Comparison of ENCODE assay signal across 14 cellular contexts in genomic region chr7:106848851-106849442, GRCh38. TPM values are rescaled to one million over a fixed set of nuclear protein-coding genes. Genes with fewer than 3 reads are reported as not detected.
DNase-seq lines count a peak whose midpoint lies in the region; ATAC-seq and TF ChIP-seq lines count a peak whose summit lies in the region.
"Had no signal": no experiment of that assay in that cellular context is flagged by ENCODE, and none has a peak within 500 bp of the region (broad histone marks: within the 10 kb centered on the region; RNA-seq: fewer than 3 reads in every experiment).

No MANE protein-coding gene starts in this region.

- WGBS in mesenchymal stem cell: 0% methylated on average over 1 of the region's 1 CpG
- WGBS in psoas muscle, 3 donors: 41 to 91% (median 88%) methylated on average over 1 of the region's 1 CpG

- no peak overlapping the region for H3K27ac Mint-ChIP-seq in activated CD4-positive, alpha-beta T cell treated with anti-CD3 and anti-CD28 coated beads, Interleukin-2, amount 10 ng/mL, durations not matched to agents 7 days and 5 days
- H3K27ac Mint-ChIP-seq: activated CD4-positive, alpha-beta memory T cell treated with anti-CD3 and anti-CD28 coated beads, Interleukin-2, amount 10 ng/mL, durations not matched to agents 7 days and 5 days; CD4-positive, CD25-positive, alpha-beta regulatory T cell; immature natural killer cell had no signal

- H2BK120ac ChIP-seq in mesenchymal stem cell (ENCODE audit: low read depth, low read length): no peak overlapping the region

- H3K4ac ChIP-seq in mesenchymal stem cell (ENCODE audit: low read depth in 1 of 2, low read length in 2 of 2): no peak overlapping the region

- H4K91ac ChIP-seq in mesenchymal stem cell (ENCODE audit: low read length): no peak overlapping the region

- CTCF ChIA-PET in activated CD4-positive, alpha-beta T cell treated with anti-CD3 and anti-CD28 coated beads, Interleukin-2, amount 10 ng/mL, durations not matched to agents 7 days and 5 days (lab: Charles Lee): no interaction called here

- no peak overlapping the region for H2BK15ac ChIP-seq in mesenchymal stem cell (ENCODE audit: low read depth, poor library complexity, severe bottlenecking)

- H3K4me1 ChIP-seq in mesenchymal stem cell (ENCODE audit: control insufficient read depth, insufficient read depth, low read depth, low read length) (peaks cover 1% of the 10 kb centered on the region), psoas muscle (no peaks in the 10 kb centered on the region)

- no peaks in the 10 kb centered on the region for H3K9me3 ChIP-seq in mesenchymal stem cell (ENCODE audit: control insufficient read depth, low read length)
- H3K9me3 ChIP-seq in psoas muscle: no peaks in the 10 kb centered on the region

- no peak overlapping the region for H2BK5ac ChIP-seq in mesenchymal stem cell (ENCODE audit: low read depth, low read length, poor library complexity, severe bottlenecking)

- H2AK5ac ChIP-seq in mesenchymal stem cell (ENCODE audit: low read length, severe bottlenecking): peak overlapping the region; percentile 61

- H2AFZ ChIP-seq in mesenchymal stem cell (ENCODE audit: low read depth, low read length): no peak overlapping the region

- H3K27me3 Mint-ChIP-seq in activated CD4-positive, alpha-beta T cell treated with anti-CD3 and anti-CD28 coated beads, Interleukin-2, amount 10 ng/mL, durations not matched to agents 7 days and 5 days: peaks cover 3% of the 10 kb centered on the region

- H3K36me3 ChIP-seq in brain microvascular endothelial cell (replicated peaks) (no peaks in the 10 kb centered on the region), mesenchymal stem cell (ENCODE audit: control insufficient read depth in 1 of 2, insufficient read depth in 2 of 2, low read depth in 1 of 2, low read length in 2 of 2) (no peaks in the 10 kb centered on the region), psoas muscle (ENCODE audit: insufficient read depth in 1 of 2, low read depth in 1 of 2) (no peaks in the 10 kb centered on the region)

- H3K27ac ChIP-seq in brain microvascular endothelial cell (no peak overlapping the region), mesenchymal stem cell (ENCODE audit: low read length, poor library complexity, severe bottlenecking) (peak overlapping the region; percentile 77), psoas muscle (no peak overlapping the region)

- H3K9me3 Mint-ChIP-seq in activated CD4-positive, alpha-beta T cell treated with anti-CD3 and anti-CD28 coated beads, Interleukin-2, amount 10 ng/mL, durations not matched to agents 7 days and 5 days: peaks cover 7% of the 10 kb centered on the region
- H3K9me3 Mint-ChIP-seq: immature natural killer cell had no signal

- H3K4me3 ChIP-seq in brain microvascular endothelial cell (ENCODE audit: low read depth, low read length): no peak overlapping the region
- H3K4me3 ChIP-seq in mesenchymal stem cell (ENCODE audit: insufficient read depth in 1 of 2, low read depth in 1 of 2, low read length in 2 of 2): no peak overlapping the region
- no peak overlapping the region for H3K4me3 ChIP-seq in psoas muscle

- no peaks in the 10 kb centered on the region for H3K27me3 ChIP-seq in brain microvascular endothelial cell (replicated peaks)
- H3K27me3 ChIP-seq in mesenchymal stem cell (ENCODE audit: control insufficient read depth in 1 of 2, insufficient read depth in 1 of 2, low read length in 2 of 2): peaks cover 0 to 4% of the 10 kb centered on the region in 2 experiments
- H3K27me3 ChIP-seq in psoas muscle (ENCODE audit: insufficient read depth in 3 of 3, low read length in 2 of 3): no peaks in the 10 kb centered on the region

- peak; percentile 79 for DNase-seq in AG20443 (ENCODE audit: low spot score)
- peak; percentile 76 for DNase-seq in HT1080 (ENCODE audit: low read depth)
- DNase-seq in brain microvascular endothelial cell: peak; percentile 69
- peak; percentile 78 for DNase-seq in mesenchymal stem cell
- DNase-seq in activated gamma-delta T cell (lab: John Stamatoyannopoulos, UW): no peak
- DNase-seq in psoas muscle: no peak
- DNase-seq in activated CD4-positive, alpha-beta T cell treated with anti-CD3 and anti-CD28 coated beads, Interleukin-2, amount 10 ng/mL, durations not matched to agents 7 days and 5 days: no peak
- no peak for DNase-seq in ureter (ENCODE audit: low spot score)
- DNase-seq: activated CD4-positive, alpha-beta memory T cell treated with anti-CD3 and anti-CD28 coated beads, Interleukin-2, amount 10 ng/mL, durations not matched to agents 7 days and 5 days; CD4-positive, CD25-positive, alpha-beta regulatory T cell; immature natural killer cell; stimulated activated CD4-positive, alpha-beta T cell treated with anti-CD3 and anti-CD28 coated beads, Interleukin-4, amount 100 ng/mL, for 24 hours; stimulated activated naive CD4-positive, alpha-beta T cell; T-helper 2 cell had no signal

- intact Hi-C loops in psoas muscle (cut with DNase I): no loop called here

- peak overlapping the region; percentile 34 for H3K4me2 ChIP-seq in mesenchymal stem cell (ENCODE audit: low read length, poor library complexity, severe bottlenecking)

- H3K79me1 ChIP-seq in mesenchymal stem cell (replicated peaks; ENCODE audit: low read length, poor library complexity, severe bottlenecking): no peaks in the 10 kb centered on the region

- H3K18ac ChIP-seq in mesenchymal stem cell (ENCODE audit: low read depth in 1 of 2, low read length in 2 of 2): no peak overlapping the region

- H3K14ac ChIP-seq in mesenchymal stem cell (ENCODE audit: low read length in 2 of 2): no peak overlapping the region

- peak overlapping the region; percentile 2 for H3K9ac ChIP-seq in mesenchymal stem cell (ENCODE audit: low read length)

- H2BK12ac ChIP-seq in mesenchymal stem cell (ENCODE audit: low read length in 2 of 2): no peak overlapping the region

- H3K36me3 Mint-ChIP-seq in activated CD4-positive, alpha-beta T cell treated with anti-CD3 and anti-CD28 coated beads, Interleukin-2, amount 10 ng/mL, durations not matched to agents 7 days and 5 days (ENCODE audit: low read depth): no peaks in the 10 kb centered on the region

- H3K4me3 Mint-ChIP-seq in activated CD4-positive, alpha-beta T cell treated with anti-CD3 and anti-CD28 coated beads, Interleukin-2, amount 10 ng/mL, durations not matched to agents 7 days and 5 days: no peak overlapping the region
- H3K4me3 Mint-ChIP-seq: activated CD4-positive, alpha-beta memory T cell treated with anti-CD3 and anti-CD28 coated beads, Interleukin-2, amount 10 ng/mL, durations not matched to agents 7 days and 5 days; CD4-positive, CD25-positive, alpha-beta regulatory T cell; immature natural killer cell had no signal

- H3K23ac ChIP-seq in mesenchymal stem cell (ENCODE audit: low read length in 2 of 2): no peak overlapping the region

- no peak for TF ChIP-seq CTCF in brain microvascular endothelial cell (IDR thresholded peaks at IDR 0.05; ENCODE audit: low read depth, low read length, missing control alignments)
- TF ChIP-seq CTCF in psoas muscle (IDR thresholded peaks at IDR 0.05): no peak

- ATAC-seq in psoas muscle: no peak

- H4K8ac ChIP-seq in mesenchymal stem cell (ENCODE audit: low read length): no peak overlapping the region

- no peaks in the 10 kb centered on the region for H3K4me1 Mint-ChIP-seq in activated CD4-positive, alpha-beta T cell treated with anti-CD3 and anti-CD28 coated beads, Interleukin-2, amount 10 ng/mL, durations not matched to agents 7 days and 5 days
- H3K4me1 Mint-ChIP-seq: activated CD4-positive, alpha-beta memory T cell treated with anti-CD3 and anti-CD28 coated beads, Interleukin-2, amount 10 ng/mL, durations not matched to agents 7 days and 5 days; immature natural killer cell had no signal

- in situ Hi-C loops in brain microvascular endothelial cell (cut with HindIII; ENCODE audit: low pct_ligation_motif_present, low sequenced_read_pairs): no loop called here

- POLR2A ChIA-PET in activated CD4-positive, alpha-beta T cell treated with anti-CD3 and anti-CD28 coated beads, Interleukin-2, amount 10 ng/mL, durations not matched to agents 7 days and 5 days (lab: Charles Lee): no interaction called here

RNA-seq across cellular contexts. Expression of gene PIK3CG, which starts 16.1 kb away (rescaled TPM):
- 1.9 and 2.1 TPM in 2 replicates for total RNA-seq in HT1080 (2014; rRNA removed; shearing (Covaris generic))
- 0.52 and 0.58 TPM in 2 replicates for polyA plus RNA-seq in HT1080 (2015; cell fraction: cytosol; rRNA removed)
- polyA plus RNA-seq in HT1080 (2015; cell fraction: nucleus; rRNA removed): 0.74 and 1.0 TPM in 2 replicates
- 5.1 TPM for polyA plus RNA-seq in mesenchymal stem cell (2013, experiment 1 of 2)
- 5.3 TPM for polyA plus RNA-seq in mesenchymal stem cell (2013, experiment 2 of 2)
- 1 to 10 TPM in 3 of 4 donors, under 1 TPM in 1; 0.74 to 1.6 (median 1.2) TPM for total RNA-seq in psoas muscle
- polyA plus RNA-seq in psoas muscle: under 1 TPM; 0.13 to 0.18 (median 0.16) TPM
- 10 to 100 TPM; 42.9 to 51.6 TPM for total RNA-seq in activated CD4-positive, alpha-beta T cell treated with anti-CD3 and anti-CD28 coated beads, Interleukin-2, amount 10 ng/mL, durations not matched to agents 7 days and 5 days
- 5.3 TPM for total RNA-seq in ureter

Comparison
In these comparisons a context has a peak if more than half of its experiments do, and no peak if none do; other contexts are left out.
1. DNase-seq: peak in AG20443 (single experiment), HT1080 (single experiment), brain microvascular endothelial cell (single experiment) and mesenchymal stem cell (single experiment); none in activated gamma-delta T cell (single experiment), psoas muscle (0 of 2), activated CD4-positive, alpha-beta T cell treated with anti-CD3 and anti-CD28 coated beads, Interleukin-2, amount 10 ng/mL, durations not matched to agents 7 days and 5 days (single experiment) and ureter (single experiment).